Comparison of ENCODE assay signal across 14 cellular contexts in genomic region chr16:1254821-1255220, GRCh38. TPM values are rescaled to one million over a fixed set of nuclear protein-coding genes. Genes with fewer than 3 reads are reported as not detected.
"Had no signal": no experiment of that assay in that cellular context is flagged by ENCODE, and none has a peak within 500 bp of the region (broad histone marks: within the 10 kb centered on the region; RNA-seq: fewer than 3 reads in every experiment).

No MANE protein-coding gene starts in this region.

RNA-seq across cellular contexts. Expression of gene TPSD1, which starts 1.0 kb away (rescaled TPM):
- total RNA-seq: hepatocyte, kidney epithelial cell, left lobe of liver, left ventricle myocardium inferior, lung microvascular endothelial cell, mammary epithelial cell, mesenteric fat pad, mesothelial cell of epicardium, mononuclear cell, myocyte had no signal
- polyA plus RNA-seq: hepatocyte, immature natural killer cell, keratinocyte, mammary epithelial cell had no signal

RNA-seq across cellular contexts. Expression of gene TPSAB1, which starts 14.3 kb away (rescaled TPM):
- total RNA-seq: hepatocyte, kidney epithelial cell, lung microvascular endothelial cell, mammary epithelial cell, mesothelial cell of epicardium, mononuclear cell, myocyte had no signal
- polyA plus RNA-seq: hepatocyte, immature natural killer cell, keratinocyte, mammary epithelial cell had no signal

RNA-seq across cellular contexts. Expression of gene TPSB2, which starts 24.8 kb away (rescaled TPM):
- total RNA-seq: hepatocyte, kidney epithelial cell, lung microvascular endothelial cell, mammary epithelial cell, mesothelial cell of epicardium, mononuclear cell, myocyte had no signal
- polyA plus RNA-seq: hepatocyte, immature natural killer cell, keratinocyte, mammary epithelial cell had no signal

RNA-seq across cellular contexts. Expression of gene TPSG1, which starts 29.8 kb away (rescaled TPM):
- total RNA-seq: kidney epithelial cell, left ventricle myocardium inferior, left ventricle myocardium superior, liver, lung microvascular endothelial cell, mammary epithelial cell, mesenteric fat pad, mesothelial cell of epicardium, mononuclear cell, myocyte had no signal
- polyA plus RNA-seq: immature natural killer cell, keratinocyte, mammary epithelial cell had no signal
